8 cellular contexts compared by ENCODE assay signal in genomic region chr3:39541917-39542329, GRCh38.
DNase-seq lines count a peak whose midpoint lies in the region; ATAC-seq, FAIRE-seq and TF ChIP-seq lines count a peak whose summit lies in the region.

No MANE protein-coding gene starts in this region.

- H3K9me3 ChIP-seq in HepG2 (ENCODE audit: low read length) = no peaks in the 10 kb centered on the region

- H3K27ac Mint-ChIP-seq in CD14-positive monocyte = no peak overlapping the region
- H3K27ac Mint-ChIP-seq in WTC11 = no peak overlapping the region
- no peak overlapping the region for H3K27ac Mint-ChIP-seq in activated naive CD4-positive, alpha-beta T cell treated with anti-CD3 and anti-CD28 coated beads, Interleukin-2, amount 50 U/mL, for 72 hours

- 2% methylated on average over 5 of the region's 5 CpGs for WGBS in HepG2 (ENCODE audit: low lambda C conversion rate)

- H3K79me2 ChIP-seq in HepG2 (ENCODE audit: insufficient read depth, low read length) = no peaks in the 10 kb centered on the region

- no peaks in the 10 kb centered on the region for H4K20me1 ChIP-seq in HepG2 (ENCODE audit: insufficient read depth, low read length)

- peak; percentile 41 for ATAC-seq in WTC11
- ATAC-seq in HepG2 = no peak
- ATAC-seq in HG03025 (IDR thresholded peaks at IDR 0.05; ENCODE audit: low FRiP score, unreplicated experiment) = no peak
- no peak for ATAC-seq in activated naive CD4-positive, alpha-beta T cell treated with anti-CD3 and anti-CD28 coated beads, Interleukin-2, amount 50 U/mL, for 72 hours
- ATAC-seq in HG02981 (IDR thresholded peaks at IDR 0.05; ENCODE audit: unreplicated experiment) = no peak

- no peak overlapping the region for H3K9ac ChIP-seq in HepG2 (ENCODE audit: insufficient read depth, low read depth, low read length)

- H3K27me3 Mint-ChIP-seq in CD14-positive monocyte (ENCODE audit: low read depth in 3 of 3) (peaks cover under 1 to 6% (median 2%) of the 10 kb centered on the region in 3 donors), WTC11 (ENCODE audit: low read depth) (no peaks in the 10 kb centered on the region; the same call in 1 of the 2 replicates)

- H3K36me3 ChIP-seq in HepG2 (replicated peaks in 1 of 2; ENCODE audit: control insufficient read depth in 1 of 2, insufficient read depth in 2 of 2, low read length in 2 of 2) = no peaks in the 10 kb centered on the region

- no peaks in the 10 kb centered on the region for H3K36me3 Mint-ChIP-seq in CD14-positive monocyte
- H3K36me3 Mint-ChIP-seq in WTC11 = peaks cover 8% of the 10 kb centered on the region; the same call in 1 of the 2 replicates
- H3K36me3 Mint-ChIP-seq in activated naive CD4-positive, alpha-beta T cell treated with anti-CD3 and anti-CD28 coated beads, Interleukin-2, amount 50 U/mL, for 72 hours = no peaks in the 10 kb centered on the region

- TF ChIP-seq RAD21 in Ishikawa (IDR thresholded peaks at IDR 0.05; ENCODE audit: low read depth) (peak; percentile 54), HepG2 (CRISPR knock-in tag; IDR thresholded peaks at IDR 0.05) (no peak)

- DNase-seq in CD14-positive monocyte (ENCODE audit: low spot score) (no peak), WTC11 (ENCODE audit: low spot score) (no peak), HepG2 (ENCODE audit: low spot score) (no peak)
- no peak for DNase-seq in activated naive CD4-positive, alpha-beta T cell treated with anti-CD3 and anti-CD28 coated beads, Interleukin-2, amount 50 U/mL, for 72 hours (ENCODE audit: low spot score in 2 of 2)
- no peak for DNase-seq in activated T-cell treated with anti-CD3 and anti-CD28 coated beads, Interleukin-2, amount 50 U/mL, for 48 hours

- H3K4me1 Mint-ChIP-seq in CD14-positive monocyte (no peaks in the 10 kb centered on the region), WTC11 (peaks cover 23% of the 10 kb centered on the region)

- POLR2A ChIA-PET in WTC11 (lab: Charles Lee) = no interaction called here
- POLR2A ChIA-PET in HepG2 (lab: Yijun Ruan, JAX) = no interaction called here

- no peak overlapping the region for H3K4me3 ChIP-seq in HepG2 (replicated peaks in 1 of 3; ENCODE audit: insufficient read depth in 1 of 3, low read depth in 2 of 3, low read length in 3 of 3)

- peak; percentile 72 for FAIRE-seq in HepG2 (lab: Jason Lieb, UNC)

- TF ChIP-seq POLR2A in HepG2 (IDR thresholded peaks at IDR 0.05; ENCODE audit: insufficient read depth in 1 of 2, low read depth in 2 of 2, low read length in 2 of 2) = no peak

- H3K9me3 Mint-ChIP-seq in CD14-positive monocyte (no peaks in the 10 kb centered on the region), WTC11 (peaks cover 14% of the 10 kb centered on the region)
- no peaks in the 10 kb centered on the region for H3K9me3 Mint-ChIP-seq in activated naive CD4-positive, alpha-beta T cell treated with anti-CD3 and anti-CD28 coated beads, Interleukin-2, amount 50 U/mL, for 72 hours

- no peak overlapping the region for H3K4me3 Mint-ChIP-seq in CD14-positive monocyte
- H3K4me3 Mint-ChIP-seq in WTC11 = no peak overlapping the region

- no peak overlapping the region for H3K4me2 ChIP-seq in HepG2 (ENCODE audit: low read depth, low read length)

- H2AFZ ChIP-seq in HepG2 (ENCODE audit: low read length) = no peak overlapping the region

- no TSS peak for BruUV-seq in HepG2 (replicated peaks; lab: Mats Ljungman, UMichigan)

- CTCF ChIA-PET in WTC11 (lab: Charles Lee) = interaction anchor here (0.6 to 2.6 kb wide), 15 partner anchors 9 to 1120 kb away, joined by 3 to 18 read pairs (median 4); no protein-coding TSS in a partner anchor
- CTCF ChIA-PET in HepG2 (lab: Yijun Ruan, JAX; ENCODE audit: low intra/inter-chr PET ratio, low total read pairs) = interaction anchor here (1.3 kb wide), 1 partner anchor 449 kb away, joined by 5 read pairs; no protein-coding TSS in a partner anchor

- TF ChIP-seq EP300 in Ishikawa (IDR thresholded peaks at IDR 0.05; ENCODE audit: borderline replicate concordance) = no peak
- no peak for TF ChIP-seq EP300 in HepG2 (IDR thresholded peaks at IDR 0.05; ENCODE audit: low read depth in 2 of 2, low read length in 2 of 2)
- no peak for TF ChIP-seq EP300 in HepG2 (CRISPR knock-in tag; IDR thresholded peaks at IDR 0.05; ENCODE audit: borderline replicate concordance)

- in situ Hi-C loops in HepG2 (cut with HindIII; ENCODE audit: extremely low pct_ligation_motif_present, low pct_unique_long_range_greater_than_20kb) = no loop called here

- intact Hi-C loops in CD14-positive monocyte (cut with micrococcal nuclease) = no loop called here
- intact Hi-C loops in HepG2 (cut with micrococcal nuclease; ENCODE audit: unreplicated experiment) = loop anchor here (5.0 kb wide), 1 partner anchor 635 kb away; no protein-coding TSS in a partner anchor

- H3K4me1 ChIP-seq in HepG2 (ENCODE audit: insufficient read depth, low read length) = no peaks in the 10 kb centered on the region

- TF ChIP-seq CTCF in CD14-positive monocyte (IDR thresholded peaks at IDR 0.05) (peak; percentile 32), WTC11 (IDR thresholded peaks at IDR 0.05) (peak; percentile 25; the same call in 1 of the 2 replicates), HepG2 (CRISPR knock-in tag; IDR thresholded peaks at IDR 0.05) (peak; percentile 33)

- H3K27me3 ChIP-seq in HepG2 (ENCODE audit: control insufficient read depth in 1 of 2, insufficient read depth in 2 of 2, low read length in 2 of 2) = no peaks in the 10 kb centered on the region; a peak in 1 of 5 replicates

- H3K27ac ChIP-seq in HepG2 (ENCODE audit: extremely low read length, insufficient read depth, low read length) = no peak overlapping the region

TF ChIP-seq in Ishikawa, 13 proteins besides CTCF, POLR2A, EP300 and RAD21:
- TF ChIP-seq CEBPB (IDR thresholded peaks at IDR 0.05) (no peak), CREB1 (IDR thresholded peaks at IDR 0.05; ENCODE audit: low read depth) (no peak), TCF12 (IDR thresholded peaks at IDR 0.05; ENCODE audit: low read depth) (no peak), TAF1 (IDR thresholded peaks at IDR 0.05; ENCODE audit: low read depth) (no peak), YY1 (IDR thresholded peaks at IDR 0.05; ENCODE audit: low read depth) (no peak)

TF ChIP-seq in WTC11, 78 proteins besides CTCF, POLR2A, EP300 and RAD21 (continues in another document):
- no peak for TF ChIP-seq RORB (CRISPR knock-in tag; IDR thresholded peaks at IDR 0.05)
- TF ChIP-seq FOXP4 (CRISPR knock-in tag; IDR thresholded peaks at IDR 0.05) = no peak
- no peak for TF ChIP-seq ZNF317 (CRISPR knock-in tag; IDR thresholded peaks at IDR 0.05; ENCODE audit: borderline replicate concordance, low read depth)
- TF ChIP-seq SMAD4 (CRISPR knock-in tag; IDR thresholded peaks at IDR 0.05) = no peak
- no peak for TF ChIP-seq ZNF232 (CRISPR knock-in tag; IDR thresholded peaks at IDR 0.05)
- no peak for TF ChIP-seq TCF7 (CRISPR knock-in tag; IDR thresholded peaks at IDR 0.05; ENCODE audit: low read depth)
- TF ChIP-seq MAX (CRISPR knock-in tag; IDR thresholded peaks at IDR 0.05) = no peak
- no peak for TF ChIP-seq FOXK1 (CRISPR knock-in tag; IDR thresholded peaks at IDR 0.05)

TF ChIP-seq in HepG2, 621 proteins besides CTCF, POLR2A, EP300 and RAD21:
- TF ChIP-seq ZIK1 (CRISPR knock-in tag; IDR thresholded peaks at IDR 0.05; ENCODE audit: borderline replicate concordance, low read depth) = no peak
- TF ChIP-seq STAG1 (CRISPR knock-in tag; IDR thresholded peaks at IDR 0.05) = peak; percentile 43; the same call in 1 of the 2 replicates
- no peak for TF ChIP-seq ZSCAN12 (CRISPR knock-in tag; IDR thresholded peaks at IDR 0.05)
